In genomic region chr12:23303220-23303619, GRCh38 we compare ENCODE assay signal across 30 cellular contexts.
"Had no signal": no experiment of that assay in that cellular context is flagged by ENCODE, and none has a peak within 500 bp of the region (broad histone marks: within the 10 kb centered on the region; RNA-seq: fewer than 3 reads in every experiment).

No MANE protein-coding gene starts in this region.

- H3K27ac ChIP-seq: colonic mucosa, coronary artery, dorsolateral prefrontal cortex, epithelial cell of prostate, esophagus muscularis mucosa, esophagus squamous epithelium, foreskin keratinocyte, gastrocnemius medialis, gastroesophageal sphincter, heart left ventricle, heart right ventricle, hepatocyte had no signal

- H3K4me3 ChIP-seq: colonic mucosa, coronary artery, dorsolateral prefrontal cortex, esophagus muscularis mucosa, esophagus squamous epithelium, gastrocnemius medialis, gastroesophageal sphincter, heart left ventricle, heart right ventricle, hepatocyte had no signal

- FAIRE-seq: colon, endometrium, endothelial cell of umbilical vein, frontal cortex had no signal

- H3K4me3 Mint-ChIP-seq: dendritic cell treated with granulocyte-macrophage colony-stimulating factor and Interleukin-4, amounts not matched to agents 40 ng/mL and 50 ng/mL, for 4 days; effector memory CD8-positive, alpha-beta T cell; endodermal cell had no signal

- H3K36me3 ChIP-seq: colonic mucosa, esophagus muscularis mucosa, esophagus squamous epithelium, gastrocnemius medialis, gastroesophageal sphincter, heart left ventricle, heart right ventricle had no signal

- H3K27ac Mint-ChIP-seq: dendritic cell treated with granulocyte-macrophage colony-stimulating factor and Interleukin-4, amounts not matched to agents 40 ng/mL and 50 ng/mL, for 4 days; effector memory CD8-positive, alpha-beta T cell; endodermal cell had no signal

- H2AFZ ChIP-seq: hepatocyte had no signal

- H3K27me3 ChIP-seq: colonic mucosa, esophagus muscularis mucosa, esophagus squamous epithelium, foreskin keratinocyte, gastrocnemius medialis, gastroesophageal sphincter, heart left ventricle, heart right ventricle, hepatocyte had no signal

- DNase-seq: colonic mucosa; cortex of kidney; dermis blood vessel endothelial cell; dorsolateral prefrontal cortex; effector CD4-positive, alpha-beta T cell; effector CD8-positive, alpha-beta T cell; effector memory CD4-positive, alpha-beta T cell; effector memory CD8-positive, alpha-beta T cell; endodermal cell; erythroblast; esophagus squamous epithelium; foreskin fibroblast; foreskin keratinocyte; foreskin melanocyte; gastrocnemius medialis; glutamatergic neuron; head of caudate nucleus; heart left ventricle; heart right ventricle had no signal

- H3K4me1 ChIP-seq: colonic mucosa, esophagus muscularis mucosa, esophagus squamous epithelium, foreskin keratinocyte, gastrocnemius medialis, gastroesophageal sphincter, heart left ventricle, heart right ventricle had no signal

- H3K4me2 ChIP-seq: hepatocyte had no signal

- H3K9me3 ChIP-seq: colonic mucosa, gastrocnemius medialis, gastroesophageal sphincter had no signal

- H3K27me3 Mint-ChIP-seq: dendritic cell treated with granulocyte-macrophage colony-stimulating factor and Interleukin-4, amounts not matched to agents 40 ng/mL and 50 ng/mL, for 4 days; effector memory CD8-positive, alpha-beta T cell had no signal

- ATAC-seq: effector memory CD8-positive, alpha-beta T cell; esophagus mucosa; foreskin keratinocyte; gastrocnemius medialis; gastroesophageal sphincter; heart left ventricle; heart right ventricle had no signal

- H3K79me2 ChIP-seq: hepatocyte had no signal
